In the genomic region with DNA sequence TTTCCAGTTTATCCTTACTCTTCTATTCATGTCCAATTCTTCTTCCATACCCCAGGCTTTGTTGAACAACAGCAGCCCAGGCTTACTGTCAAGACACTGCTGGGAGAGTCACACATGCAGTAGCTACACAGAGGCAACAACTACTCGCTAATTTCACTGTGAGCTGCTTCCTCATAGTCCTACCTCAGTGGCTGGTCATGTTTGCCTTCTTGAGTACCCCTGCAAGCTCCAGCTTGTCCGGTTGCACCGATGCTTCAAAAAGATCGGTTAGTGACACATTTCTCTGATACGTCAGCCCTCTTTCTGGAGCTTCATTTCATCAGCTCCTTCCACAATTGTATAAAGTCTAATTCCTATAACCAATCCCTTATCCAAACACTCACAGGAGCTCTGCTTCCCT, we compare ENCODE assay signal across 12 cellular contexts.
"Had no signal": no experiment of that assay in that cellular context is flagged by ENCODE, and none has a peak within 500 bp of the region (broad histone marks: within the 10 kb centered on the region; RNA-seq: fewer than 3 reads in every experiment).

No MANE protein-coding gene starts in this region.

- H3K9me3 ChIP-seq: esophagus muscularis mucosa, neutrophil, testis, upper lobe of right lung had no signal

- H3K27me3 ChIP-seq: esophagus muscularis mucosa, testis, upper lobe of right lung had no signal

- ATAC-seq: activated CD4-positive, CD25-positive, alpha-beta regulatory T cell treated with anti-CD3 and anti-CD28 coated beads, Interleukin-2, amount 50 U/mL, for 24 hours; stimulated activated naive CD8-positive, alpha-beta T cell treated with anti-CD3 and anti-CD28 coated beads, Interleukin-15, amount 100 ng/mL, for 72 hours; upper lobe of right lung had no signal

- H3K4me3 ChIP-seq: esophagus muscularis mucosa, testis, upper lobe of right lung had no signal

- H3K27ac ChIP-seq: esophagus muscularis mucosa, neutrophil, testis, upper lobe of right lung had no signal

- DNase-seq: activated effector memory CD4-positive, alpha-beta T cell treated with Interleukin-2 at 50 U/mL for 16 hours; endodermal cell; head of caudate nucleus; islet precursor cell; retina; stimulated activated CD4-positive, alpha-beta T cell treated with anti-CD3 and anti-CD28 coated beads, Interleukin-4, amount 100 ng/mL, for 4 hours; stimulated activated naive CD8-positive, alpha-beta T cell treated with anti-CD3 and anti-CD28 coated beads, Interleukin-15, amount 100 ng/mL, for 72 hours; testis; upper lobe of right lung had no signal

- H3K36me3 ChIP-seq: esophagus muscularis mucosa, neutrophil, upper lobe of right lung had no signal

- H3K4me1 ChIP-seq: esophagus muscularis mucosa, testis, upper lobe of right lung had no signal
